21 cellular contexts compared by ENCODE assay signal in genomic region chr4:119738901-119739300, GRCh38.
"Had no signal": no experiment of that assay in that cellular context is flagged by ENCODE, and none has a peak within 500 bp of the region (broad histone marks: within the 10 kb centered on the region; RNA-seq: fewer than 3 reads in every experiment).

No MANE protein-coding gene starts in this region.

- H3K9ac ChIP-seq: KMS-11 had no signal

- H3K27ac ChIP-seq: KMS-11, RWPE1 had no signal

- ATAC-seq: HepG2, K562, T-cell had no signal

- H3K4me2 ChIP-seq: KMS-11 had no signal

- H3K4me1 Mint-ChIP-seq: T-cell had no signal

- H3K36me3 Mint-ChIP-seq: IgD-negative memory B cell, T-cell had no signal

- H3K4me3 ChIP-seq: K562 had no signal

- H3K4me3 Mint-ChIP-seq: IgD-negative memory B cell, T-cell had no signal

- DNase-seq: Kasumi-1, MM.1S, NCI-H1092 treated with DMSO at 0.1 percent for 48 hours, NCI-H1436, NCI-H1694, NCI-H187 treated with DMSO at 0.1 percent for 48 hours, NCI-H2029 treated with DMSO at 0.1 percent for 48 hours, NCI-H2171 treated with DMSO at 0.1 percent for 48 hours, NCI-H345, NCI-H446 treated with DMSO at 0.1 percent for 48 hours, NCI-H510A treated with DMSO at 0.1 percent for 48 hours, NCI-H69, NCI-H774, SHP77, SW 1271, T-cell had no signal

- H3K27ac Mint-ChIP-seq: IgD-negative memory B cell, T-cell had no signal

- H3K9me3 Mint-ChIP-seq: IgD-negative memory B cell, T-cell had no signal
